In the genomic region with DNA sequence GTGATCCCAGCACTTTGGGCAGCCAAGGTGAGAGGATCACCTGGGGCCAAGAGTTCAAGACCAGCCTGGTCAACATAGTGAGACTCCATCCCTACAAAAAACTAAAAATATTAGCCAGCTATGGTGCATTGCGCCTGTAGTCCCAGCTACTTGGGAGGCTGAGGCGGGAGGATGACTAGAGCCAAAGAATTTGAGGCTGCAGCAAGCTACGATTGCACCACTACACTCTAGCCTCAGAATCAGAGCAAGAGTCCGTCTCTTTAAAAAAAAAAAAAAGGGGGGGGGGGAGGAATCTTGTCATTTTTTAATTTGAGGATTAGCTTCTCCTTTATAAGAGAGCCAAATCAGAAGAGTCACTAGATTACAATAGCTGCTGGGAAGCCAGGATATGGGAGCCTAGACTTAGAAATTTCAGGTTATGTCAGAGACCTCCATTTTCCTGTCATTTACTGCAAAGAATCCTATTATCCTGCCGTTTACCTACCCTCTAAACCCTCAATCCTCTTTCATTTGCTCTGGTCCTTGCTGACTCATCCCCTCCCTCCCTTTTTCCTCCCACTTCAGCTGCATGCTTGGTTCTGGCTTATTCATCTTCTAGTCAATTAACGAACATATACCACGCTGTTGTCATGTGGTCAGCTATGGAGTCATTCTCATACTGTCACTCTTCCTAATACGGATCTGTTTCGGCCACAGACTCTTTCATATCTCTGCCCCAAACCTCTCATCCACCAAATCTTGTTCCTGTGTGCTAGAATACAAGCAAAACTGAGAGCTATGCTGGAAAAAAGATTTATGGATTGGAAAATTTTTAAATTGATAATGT, we compare ENCODE assay signal across 1 cellular context.
TF ChIP-seq lines count a peak whose summit lies in the region.

No MANE protein-coding gene starts in this region.

TF ChIP-seq in K562, 482 proteins besides CTCF, POLR2A, EP300 and RAD21 (continued from another document and continues in another):
- TF ChIP-seq AFF1 (IDR thresholded peaks at IDR 0.05; ENCODE audit: low read depth in 1 of 2, partially characterized antibody in 2 of 2) (peak in 1 of 2 experiments; percentile 83), NFATC3 (IDR thresholded peaks at IDR 0.05) (no peak), PHB2 (IDR thresholded peaks at IDR 0.05; ENCODE audit: low read depth) (no peak), HOXB6 (CRISPR knock-in tag; IDR thresholded peaks at IDR 0.05; ENCODE audit: borderline replicate concordance) (no peak), TRIM25 (IDR thresholded peaks at IDR 0.05; ENCODE audit: borderline replicate concordance) (no peak), YY1 (IDR thresholded peaks at IDR 0.05; ENCODE audit: borderline replicate concordance in 1 of 3, control insufficient read depth in 1 of 3, extremely low read depth in 1 of 3, insufficient read depth in 3 of 3, insufficient read length in 1 of 3, insufficient replicate concordance in 2 of 3, low read depth in 1 of 3, low read length in 2 of 3) (peak in 1 of 3 experiments; percentile 68), ZNF347 (CRISPR knock-in tag; IDR thresholded peaks at IDR 0.05; ENCODE audit: low read depth) (no peak), CEBPG (CRISPR knock-in tag; IDR thresholded peaks at IDR 0.05) (no peak), CEBPG (tag; conservative IDR thresholded peaks at IDR 0.05 in 1 of 2, IDR thresholded peaks at IDR 0.05 in 1 of 2) (no peak), BCL6 (CRISPR knock-in tag; IDR thresholded peaks at IDR 0.05) (no peak), MECOM (CRISPR knock-in tag; IDR thresholded peaks at IDR 0.05) (no peak), ZNF174 (CRISPR knock-in tag; IDR thresholded peaks at IDR 0.05) (no peak), DPF2 (IDR thresholded peaks at IDR 0.05) (peak; percentile 93), GTF2F1 (IDR thresholded peaks at IDR 0.05; ENCODE audit: low read depth, low read length) (no peak), MEF2D (tag; conservative IDR thresholded peaks at IDR 0.05; ENCODE audit: low read depth) (peak; percentile 66), NR4A1 (CRISPR knock-in tag; IDR thresholded peaks at IDR 0.05) (no peak), NR4A1 (tag; IDR thresholded peaks at IDR 0.05) (peak; percentile 44), ZNF780A (CRISPR knock-in tag; IDR thresholded peaks at IDR 0.05) (no peak), RBFOX2 (IDR thresholded peaks at IDR 0.05; ENCODE audit: low read depth, low read length) (0 out of 2 replicates have a peak, but pooled peaks have one; percentile 19), CTBP1 (IDR thresholded peaks at IDR 0.05; ENCODE audit: borderline replicate concordance) (peak; percentile 74; the same call in 1 of the 2 replicates), STAG1 (CRISPR knock-in tag; IDR thresholded peaks at IDR 0.05; ENCODE audit: borderline replicate concordance) (no peak), CREB1 (IDR thresholded peaks at IDR 0.05) (no peak), CREB1 (CRISPR knock-in tag; IDR thresholded peaks at IDR 0.05) (no peak), MED1 (CRISPR knock-in tag; IDR thresholded peaks at IDR 0.05; ENCODE audit: borderline replicate concordance) (no peak), ATF4 (CRISPR knock-in tag; IDR thresholded peaks at IDR 0.05) (no peak), ZNF507 (tag; conservative IDR thresholded peaks at IDR 0.05) (no peak), NR3C1 (CRISPR knock-in tag; IDR thresholded peaks at IDR 0.05) (no peak), TARDBP (IDR thresholded peaks at IDR 0.05) (no peak), ZNF175 (CRISPR knock-in tag; IDR thresholded peaks at IDR 0.05; ENCODE audit: low read depth) (peak; percentile 81; the same call in 1 of the 2 replicates), ZSCAN29 (IDR thresholded peaks at IDR 0.05) (no peak), POLR2AphosphoS5 (IDR thresholded peaks at IDR 0.05; ENCODE audit: control insufficient read depth, insufficient read depth, low read depth, low read length) (no peak), ZNF224 (CRISPR knock-in tag; IDR thresholded peaks at IDR 0.05) (no peak), NFE2L1 (tag; IDR thresholded peaks at IDR 0.05; ENCODE audit: borderline replicate concordance, low read depth) (peak; percentile 77), ZHX1 (conservative IDR thresholded peaks at IDR 0.05; ENCODE audit: low read length) (no peak), ZNF696 (CRISPR knock-in tag; conservative IDR thresholded peaks at IDR 0.05) (no peak), TAF1 (IDR thresholded peaks at IDR 0.05; ENCODE audit: control insufficient read depth, extremely low read depth, insufficient read depth, low read length, severe bottlenecking) (peak; percentile 34), HDAC6 (IDR thresholded peaks at IDR 0.05; ENCODE audit: low read depth, low read length) (no peak)
- TF ChIP-seq, protein P1, sequence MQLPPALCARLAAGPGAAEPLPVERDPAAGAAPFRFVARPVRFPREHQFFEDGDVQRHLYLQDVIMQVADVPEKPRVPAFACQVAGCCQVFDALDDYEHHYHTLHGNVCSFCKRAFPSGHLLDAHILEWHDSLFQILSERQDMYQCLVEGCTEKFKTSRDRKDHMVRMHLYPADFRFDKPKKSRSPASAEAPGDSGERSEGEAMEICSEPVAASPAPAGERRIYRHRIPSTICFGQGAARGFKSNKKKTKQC (CRISPR knock-in tag; IDR thresholded peaks at IDR 0.05) = no peak
- TF ChIP-seq, protein P2, sequence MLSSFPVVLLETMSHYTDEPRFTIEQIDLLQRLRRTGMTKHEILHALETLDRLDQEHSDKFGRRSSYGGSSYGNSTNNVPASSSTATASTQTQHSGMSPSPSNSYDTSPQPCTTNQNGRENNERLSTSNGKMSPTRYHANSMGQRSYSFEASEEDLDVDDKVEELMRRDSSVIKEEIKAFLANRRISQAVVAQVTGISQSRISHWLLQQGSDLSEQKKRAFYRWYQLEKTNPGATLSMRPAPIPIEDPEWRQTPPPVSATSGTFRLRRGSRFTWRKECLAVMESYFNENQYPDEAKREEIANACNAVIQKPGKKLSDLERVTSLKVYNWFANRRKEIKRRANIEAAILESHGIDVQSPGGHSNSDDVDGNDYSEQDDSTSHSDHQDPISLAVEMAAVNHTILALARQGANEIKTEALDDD (IDR thresholded peaks at IDR 0.05) = peak; percentile 66
- TF ChIP-seq, protein P3, sequence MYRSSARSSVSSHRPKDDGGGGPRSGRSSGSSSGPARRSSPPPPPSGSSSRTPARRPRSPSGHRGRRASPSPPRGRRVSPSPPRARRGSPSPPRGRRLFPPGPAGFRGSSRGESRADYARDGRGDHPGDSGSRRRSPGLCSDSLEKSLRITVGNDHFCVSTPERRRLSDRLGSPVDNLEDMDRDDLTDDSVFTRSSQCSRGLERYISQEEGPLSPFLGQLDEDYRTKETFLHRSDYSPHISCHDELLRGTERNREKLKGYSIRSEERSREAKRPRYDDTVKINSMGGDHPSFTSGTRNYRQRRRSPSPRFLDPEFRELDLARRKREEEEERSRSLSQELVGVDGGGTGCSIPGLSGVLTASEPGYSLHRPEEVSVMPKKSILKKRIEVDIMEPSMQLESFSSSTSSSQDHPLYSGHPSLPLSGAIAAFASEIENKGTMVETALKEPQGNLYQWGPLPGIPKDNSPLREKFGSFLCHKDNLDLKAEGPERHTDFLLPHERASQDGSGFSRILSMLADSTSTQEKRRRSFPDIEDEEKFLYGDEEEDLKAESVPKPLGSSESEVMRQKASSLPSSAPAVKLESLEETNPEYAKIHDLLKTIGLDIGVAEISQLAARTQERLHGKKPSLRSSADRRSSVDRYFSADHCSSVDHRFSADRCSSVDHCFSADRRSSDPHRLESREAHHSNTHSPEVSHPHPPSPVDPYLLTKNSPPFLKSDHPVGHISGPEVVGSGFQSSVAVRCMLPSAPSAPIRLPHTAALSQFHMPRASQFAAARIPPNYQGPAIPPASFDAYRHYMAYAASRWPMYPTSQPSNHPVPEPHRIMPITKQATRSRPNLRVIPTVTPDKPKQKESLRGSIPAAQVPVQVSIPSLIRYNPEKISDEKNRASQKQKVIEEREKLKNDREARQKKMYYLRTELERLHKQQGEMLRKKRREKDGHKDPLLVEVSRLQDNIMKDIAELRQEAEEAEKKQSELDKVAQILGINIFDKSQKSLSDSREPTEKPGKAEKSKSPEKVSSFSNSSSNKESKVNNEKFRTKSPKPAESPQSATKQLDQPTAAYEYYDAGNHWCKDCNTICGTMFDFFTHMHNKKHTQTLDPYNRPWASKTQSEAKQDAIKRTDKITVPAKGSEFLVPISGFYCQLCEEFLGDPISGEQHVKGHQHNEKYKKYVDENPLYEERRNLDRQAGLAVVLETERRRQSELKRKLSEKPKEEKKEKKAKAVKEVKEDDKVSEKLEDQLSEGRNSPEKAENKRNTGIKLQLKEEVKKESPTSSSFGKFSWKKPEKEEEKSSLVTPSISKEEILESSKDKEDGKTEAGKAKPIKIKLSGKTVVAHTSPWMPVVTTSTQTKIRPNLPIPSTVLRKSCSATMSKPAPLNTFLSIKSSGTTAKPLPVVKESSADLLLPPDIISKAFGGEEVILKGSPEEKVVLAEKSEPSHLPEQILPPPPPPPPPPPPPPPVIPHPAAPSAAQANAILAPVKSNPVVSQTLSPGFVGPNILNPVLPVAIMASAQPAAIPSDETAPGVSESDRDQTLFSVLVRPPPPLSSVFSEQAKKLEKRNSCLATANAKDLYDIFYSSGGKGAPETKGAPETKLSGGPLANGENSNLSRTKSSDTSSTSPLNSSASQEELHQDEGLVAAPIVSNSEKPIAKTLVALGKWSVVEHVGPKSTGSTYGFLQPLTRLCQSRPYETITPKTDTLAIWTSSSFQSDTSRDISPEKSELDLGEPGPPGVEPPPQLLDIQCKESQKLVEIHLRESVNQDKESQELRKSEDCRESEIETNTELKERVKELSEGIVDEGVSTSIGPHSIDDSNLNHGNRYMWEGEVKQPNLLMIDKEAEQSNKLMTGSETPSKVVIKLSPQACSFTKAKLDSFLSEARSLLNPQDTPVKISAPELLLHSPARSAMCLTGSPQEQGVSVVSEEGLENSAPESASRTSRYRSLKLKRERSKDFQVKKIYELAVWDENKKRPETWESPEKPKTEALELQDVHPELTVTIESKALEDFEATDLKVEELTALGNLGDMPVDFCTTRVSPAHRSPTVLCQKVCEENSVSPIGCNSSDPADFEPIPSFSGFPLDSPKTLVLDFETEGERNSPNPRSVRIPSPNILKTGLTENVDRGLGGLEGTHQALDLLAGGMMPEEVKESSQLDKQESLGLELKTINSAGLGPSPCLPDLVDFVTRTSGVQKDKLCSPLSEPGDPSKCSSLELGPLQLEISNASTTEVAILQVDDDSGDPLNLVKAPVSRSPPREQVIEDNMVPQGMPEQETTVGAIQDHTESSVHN (IDR thresholded peaks at IDR 0.05; ENCODE audit: borderline replicate concordance in 1 of 2, low read depth in 1 of 2) = peak in 1 of 2 experiments; percentile 88; a peak in 2 of 4 replicates
